Comparison of ENCODE assay signal across 8 cellular contexts in the genomic region with DNA sequence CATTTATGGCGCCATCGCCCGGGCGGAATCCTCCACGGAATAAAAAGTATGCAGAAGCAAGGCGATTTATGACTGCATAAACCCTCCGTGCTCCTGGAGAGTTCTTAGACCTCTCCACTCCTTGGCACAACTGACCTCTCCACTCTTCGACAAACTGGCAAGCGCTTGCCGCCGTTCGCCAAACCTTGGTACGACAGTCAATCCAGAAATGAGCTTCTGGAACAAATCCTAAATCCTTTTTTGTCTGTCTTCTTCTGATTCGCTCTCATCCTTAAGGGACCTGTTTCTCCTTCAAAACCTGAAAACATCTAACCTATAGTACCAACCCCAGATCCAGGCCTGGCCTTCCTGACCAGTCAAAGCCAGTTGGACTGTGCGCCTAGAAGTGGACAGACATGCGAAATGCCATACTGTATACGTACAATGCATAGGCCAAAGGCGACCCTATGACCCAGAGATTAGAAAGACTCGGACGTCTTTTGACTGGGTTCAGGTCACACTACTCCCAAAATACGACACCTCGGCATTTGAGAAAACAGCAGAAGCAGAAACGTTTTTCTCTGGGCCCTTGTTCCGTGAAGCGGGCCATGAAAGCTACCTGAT. TPM values are rescaled to one million over a fixed set of nuclear protein-coding genes. Genes with fewer than 3 reads are reported as not detected.
DNase-seq lines count a peak whose midpoint lies in the region; ATAC-seq and TF ChIP-seq lines count a peak whose summit lies in the region.

No MANE protein-coding gene starts in this region.

- peak overlapping the region; percentile 84; the same call in 1 of the 2 replicates for H3K9ac ChIP-seq in iPS-20b (ENCODE audit: low read depth, low read length)

- intact Hi-C loops in activated CD4-positive, alpha-beta T cell treated with anti-CD3 and anti-CD28 coated beads for 36 hours (cut with DNase I, micrococcal nuclease) = loop anchor here (2.0 to 10.0 kb wide), 6 partner anchors 970 to 1730 kb away; a partner anchor contains a TSS
- intact Hi-C loops in activated T-helper 1 cell treated with anti-CD3 and anti-CD28 coated beads, Interleukin-12 subunit alpha, Interleukin-12 subunit beta, Interleukin-2, Interleukin-4 antibody, amounts not matched to agents 30 ng/mL and 10 ng/mL and 1 ng/mL, durations not matched to agents 14 hours and 24 hours and 36 hours (cut with micrococcal nuclease) = loop anchor here (5.0 to 10.0 kb wide), 5 partner anchors 150 to 1717 kb away; a partner anchor contains a TSS

- CTCF ChIA-PET in activated CD4-positive, alpha-beta T cell treated with anti-CD3 and anti-CD28 coated beads for 36 hours (lab: Charles Lee) = interaction anchor here (2.5 to 7.8 kb wide), 2 partner anchors 12 to 25 kb away, joined by 11 to 69 read pairs; no protein-coding TSS in a partner anchor

- H3K4me3 ChIP-seq in iPS-20b (ENCODE audit: low read length) (peak overlapping the region; percentile 85), thoracic aorta (peak overlapping the region; percentile 87)

- no peaks in the 10 kb centered on the region for H3K36me3 ChIP-seq in iPS-20b (ENCODE audit: insufficient read depth, low read depth, low read length)
- H3K36me3 ChIP-seq in thoracic aorta = no peaks in the 10 kb centered on the region

- H3K27ac ChIP-seq in iPS-20b (ENCODE audit: low read length) = no peak overlapping the region
- peak overlapping the region; percentile 51 to 71 for H3K27ac ChIP-seq in thoracic aorta

- H3K9me3 ChIP-seq in iPS-20b (ENCODE audit: insufficient read depth, low read depth, low read length) = 0 out of 2 replicates have a peak, but pooled peaks cover 7% of the 10 kb centered on the region
- no peaks in the 10 kb centered on the region for H3K9me3 ChIP-seq in thoracic aorta

- no peak for ATAC-seq in activated CD4-positive, alpha-beta T cell treated with anti-CD3 and anti-CD28 coated beads for 36 hours
- no peak for ATAC-seq in thoracic aorta (ENCODE audit: insufficient number of reproducible peaks, low FRiP score, low read depth)
- no peak for ATAC-seq in HG02759 (IDR thresholded peaks at IDR 0.05; ENCODE audit: unreplicated experiment)
- no peak for ATAC-seq in HG03565 (IDR thresholded peaks at IDR 0.05; ENCODE audit: unreplicated experiment)

- H3K9me3 Mint-ChIP-seq in activated CD4-positive, alpha-beta T cell treated with anti-CD3 and anti-CD28 coated beads for 36 hours (ENCODE audit: low read depth) = peaks cover 9% of the 10 kb centered on the region
- peaks cover 16% of the 10 kb centered on the region for H3K9me3 Mint-ChIP-seq in activated T-helper 1 cell treated with anti-CD3 and anti-CD28 coated beads, Interleukin-12 subunit alpha, Interleukin-12 subunit beta, Interleukin-2, Interleukin-4 antibody, amounts not matched to agents 30 ng/mL and 10 ng/mL and 1 ng/mL, durations not matched to agents 14 hours and 24 hours and 36 hours

- H3K4me3 Mint-ChIP-seq in activated CD4-positive, alpha-beta T cell treated with anti-CD3 and anti-CD28 coated beads for 36 hours = peak overlapping the region; percentile 74
- H3K4me3 Mint-ChIP-seq in activated T-helper 1 cell treated with anti-CD3 and anti-CD28 coated beads, Interleukin-12 subunit alpha, Interleukin-12 subunit beta, Interleukin-2, Interleukin-4 antibody, amounts not matched to agents 30 ng/mL and 10 ng/mL and 1 ng/mL, durations not matched to agents 14 hours and 24 hours and 36 hours = peak overlapping the region; percentile 94

- H3K27me3 ChIP-seq in iPS-20b (ENCODE audit: insufficient read depth, low read length) (peaks cover 14% of the 10 kb centered on the region; the same call in 1 of the 2 replicates), thoracic aorta (replicated peaks; ENCODE audit: insufficient read depth) (no peaks in the 10 kb centered on the region)

- H3K4me1 Mint-ChIP-seq in activated CD4-positive, alpha-beta T cell treated with anti-CD3 and anti-CD28 coated beads for 36 hours = peaks cover 36% of the 10 kb centered on the region
- H3K4me1 Mint-ChIP-seq in activated T-helper 1 cell treated with anti-CD3 and anti-CD28 coated beads, Interleukin-12 subunit alpha, Interleukin-12 subunit beta, Interleukin-2, Interleukin-4 antibody, amounts not matched to agents 30 ng/mL and 10 ng/mL and 1 ng/mL, durations not matched to agents 14 hours and 24 hours and 36 hours (ENCODE audit: low read depth) = peaks cover 47% of the 10 kb centered on the region

- H3K4me1 ChIP-seq in iPS-20b (ENCODE audit: insufficient read depth, low read length) (peaks cover 3% of the 10 kb centered on the region; the same call in 1 of the 2 replicates), thoracic aorta (ENCODE audit: control insufficient read depth in 1 of 2, low read depth in 2 of 2) (peaks cover 0 to 7% of the 10 kb centered on the region in 2 donors)

- peak; percentile 10 for DNase-seq in activated CD4-positive, alpha-beta T cell treated with anti-CD3 and anti-CD28 coated beads for 36 hours
- DNase-seq in activated CD4-positive, alpha-beta T cell treated with anti-CD3 and anti-CD28 coated beads, Interleukin-2, amount 50 U/mL, for 48 hours = no peak
- DNase-seq in activated T-helper 1 cell treated with anti-CD3 and anti-CD28 coated beads, Interleukin-12 subunit alpha, Interleukin-12 subunit beta, Interleukin-2, Interleukin-4 antibody, amounts not matched to agents 30 ng/mL and 10 ng/mL and 1 ng/mL, durations not matched to agents 14 hours and 24 hours and 36 hours (ENCODE audit: low spot score) = no peak
- no peak for DNase-seq in thoracic aorta (ENCODE audit: low spot score)
- DNase-seq in T1000 (lab: John Stamatoyannopoulos, UW) = no peak

- POLR2A ChIA-PET in activated CD4-positive, alpha-beta T cell treated with anti-CD3 and anti-CD28 coated beads for 36 hours (lab: Charles Lee) = interaction anchor here (0.7 to 1.9 kb wide), 3 partner anchors 31 to 997 kb away, joined by 3 to 6 read pairs (median 6); a partner anchor contains a TSS

- no peak for TF ChIP-seq CTCF in thoracic aorta (IDR thresholded peaks at IDR 0.05)

- H3K36me3 Mint-ChIP-seq in activated CD4-positive, alpha-beta T cell treated with anti-CD3 and anti-CD28 coated beads for 36 hours (ENCODE audit: low read depth) = peaks cover 6% of the 10 kb centered on the region
- H3K36me3 Mint-ChIP-seq in activated T-helper 1 cell treated with anti-CD3 and anti-CD28 coated beads, Interleukin-12 subunit alpha, Interleukin-12 subunit beta, Interleukin-2, Interleukin-4 antibody, amounts not matched to agents 30 ng/mL and 10 ng/mL and 1 ng/mL, durations not matched to agents 14 hours and 24 hours and 36 hours (ENCODE audit: low read depth) = peaks cover 10% of the 10 kb centered on the region

- H3K27ac Mint-ChIP-seq in activated CD4-positive, alpha-beta T cell treated with anti-CD3 and anti-CD28 coated beads for 36 hours = peak overlapping the region; percentile 78
- H3K27ac Mint-ChIP-seq in activated T-helper 1 cell treated with anti-CD3 and anti-CD28 coated beads, Interleukin-12 subunit alpha, Interleukin-12 subunit beta, Interleukin-2, Interleukin-4 antibody, amounts not matched to agents 30 ng/mL and 10 ng/mL and 1 ng/mL, durations not matched to agents 14 hours and 24 hours and 36 hours = peak overlapping the region; percentile 93

- H3K27me3 Mint-ChIP-seq in activated CD4-positive, alpha-beta T cell treated with anti-CD3 and anti-CD28 coated beads for 36 hours = peaks cover 1% of the 10 kb centered on the region
- H3K27me3 Mint-ChIP-seq in activated T-helper 1 cell treated with anti-CD3 and anti-CD28 coated beads, Interleukin-12 subunit alpha, Interleukin-12 subunit beta, Interleukin-2, Interleukin-4 antibody, amounts not matched to agents 30 ng/mL and 10 ng/mL and 1 ng/mL, durations not matched to agents 14 hours and 24 hours and 36 hours (ENCODE audit: insufficient read depth) = peaks cover 17% of the 10 kb centered on the region

RNA-seq across cellular contexts. Expression of a gene that starts 59.4 kb away (rescaled TPM):
- 10 to 100 TPM; 48.5 to 54.6 TPM for total RNA-seq in activated CD4-positive, alpha-beta T cell treated with anti-CD3 and anti-CD28 coated beads for 36 hours
- total RNA-seq in activated T-helper 1 cell treated with anti-CD3 and anti-CD28 coated beads, Interleukin-12 subunit alpha, Interleukin-12 subunit beta, Interleukin-2, Interleukin-4 antibody, amounts not matched to agents 30 ng/mL and 10 ng/mL and 1 ng/mL, durations not matched to agents 14 hours and 24 hours and 36 hours = 67.2 and 67.4 TPM in 2 replicates
- total RNA-seq in thoracic aorta = 10 to 100 TPM; 61.9 to 86.2 TPM
